Comparison of ENCODE assay signal across 16 cellular contexts in genomic region chr3:41216993-41217392, GRCh38. TPM values are rescaled to one million over a fixed set of nuclear protein-coding genes. Genes with fewer than 3 reads are reported as not detected.
DNase-seq lines count a peak whose midpoint lies in the region; ATAC-seq and TF ChIP-seq lines count a peak whose summit lies in the region.
"Had no signal": no experiment of that assay in that cellular context is flagged by ENCODE, and none has a peak within 500 bp of the region (broad histone marks: within the 10 kb centered on the region; RNA-seq: fewer than 3 reads in every experiment).

No MANE protein-coding gene starts in this region.

- no peaks in the 10 kb centered on the region for H3K27me3 Mint-ChIP-seq in activated T-helper 17 cell treated with anti-CD3 and anti-CD28 coated beads, Interleukin-2, amount 50 U/mL, for 72 hours
- no peaks in the 10 kb centered on the region for H3K27me3 Mint-ChIP-seq in naive thymus-derived CD4-positive, alpha-beta T cell

- H3K36me3 Mint-ChIP-seq in activated T-helper 17 cell treated with anti-CD3 and anti-CD28 coated beads, Interleukin-2, amount 50 U/mL, for 72 hours (ENCODE audit: low read depth), result peaks cover 33% of the 10 kb centered on the region
- peaks cover 0 to 4% (median 0%) of the 10 kb centered on the region in 5 donors for H3K36me3 Mint-ChIP-seq in naive thymus-derived CD4-positive, alpha-beta T cell

- DNase-seq in DND-41 (no peak), SHP77 treated with DMSO at 0.1 percent for 48 hours (lab: John Stamatoyannopoulos, UW) (no peak), foreskin melanocyte (no peak), DMS79 (lab: John Stamatoyannopoulos, UW) (no peak)
- DNase-seq in naive thymus-derived CD4-positive, alpha-beta T cell, result no peak
- DNase-seq: activated effector memory CD4-positive, alpha-beta T cell treated with Interleukin-2 at 50 U/mL for 16 hours; effector memory CD4-positive, alpha-beta T cell; foreskin fibroblast; NCI-H187; NCI-H526 had no signal

- H3K4me1 Mint-ChIP-seq in activated T-helper 17 cell treated with anti-CD3 and anti-CD28 coated beads, Interleukin-2, amount 50 U/mL, for 72 hours, result peaks cover 67% of the 10 kb centered on the region
- peaks cover 55 to 99% (median 92%) of the 10 kb centered on the region in 7 donors for H3K4me1 Mint-ChIP-seq in naive thymus-derived CD4-positive, alpha-beta T cell

- H3K9ac ChIP-seq in DND-41 (ENCODE audit: low read depth, low read length), result no peak overlapping the region
- H3K9ac ChIP-seq: BLaER1, parathyroid adenoma had no signal

- H3K36me3 ChIP-seq in ACC112 (ENCODE audit: insufficient read depth, low read length), result no peaks in the 10 kb centered on the region; the same call in 1 of the 2 replicates
- H3K36me3 ChIP-seq in DND-41 (ENCODE audit: insufficient read depth, low read length), result 0 out of 2 replicates have a peak, but pooled peaks cover under 1% of the 10 kb centered on the region
- H3K36me3 ChIP-seq in naive thymus-derived CD4-positive, alpha-beta T cell (ENCODE audit: control insufficient read depth in 2 of 3, insufficient read depth in 3 of 3, low read length in 3 of 3), result no peaks in the 10 kb centered on the region

- H3K9me3 ChIP-seq in DND-41 (ENCODE audit: insufficient read depth, low read length, severe bottlenecking), result no peaks in the 10 kb centered on the region
- no peaks in the 10 kb centered on the region for H3K9me3 ChIP-seq in naive thymus-derived CD4-positive, alpha-beta T cell (ENCODE audit: control insufficient read depth in 2 of 3, low read length in 3 of 3)
- H3K9me3 ChIP-seq: BLaER1 had no signal

- no peak overlapping the region for H3K4me3 ChIP-seq in ACC112 (ENCODE audit: low read depth, low read length)
- H3K4me3 ChIP-seq in DND-41 (ENCODE audit: low read depth in 1 of 2, low read length in 2 of 2), result no peak overlapping the region
- H3K4me3 ChIP-seq in naive thymus-derived CD4-positive, alpha-beta T cell (ENCODE audit: low read length), result no peak overlapping the region
- H3K4me3 ChIP-seq: BLaER1 had no signal

- H3K9me3 Mint-ChIP-seq in activated T-helper 17 cell treated with anti-CD3 and anti-CD28 coated beads, Interleukin-2, amount 50 U/mL, for 72 hours, result no peaks in the 10 kb centered on the region
- H3K9me3 Mint-ChIP-seq in naive thymus-derived CD4-positive, alpha-beta T cell, result no peaks in the 10 kb centered on the region

- peak overlapping the region; percentile 15 for H3K27ac Mint-ChIP-seq in activated T-helper 17 cell treated with anti-CD3 and anti-CD28 coated beads, Interleukin-2, amount 50 U/mL, for 72 hours
- H3K27ac Mint-ChIP-seq in naive thymus-derived CD4-positive, alpha-beta T cell, result peak overlapping the region in 7 of 9 donors; percentile 6 to 60 (median 37)

- H3K4me2 ChIP-seq in DND-41 (ENCODE audit: insufficient read depth, low read length), result no peak overlapping the region
- H3K4me2 ChIP-seq: BLaER1 had no signal

- CTCF ChIA-PET in naive thymus-derived CD4-positive, alpha-beta T cell (lab: Charles Lee), result no interaction called here

- intact Hi-C loops in naive thymus-derived CD4-positive, alpha-beta T cell (cut with micrococcal nuclease), result loop anchor here in 1 of 2 donors (2.0 kb wide), 1 partner anchor 16 kb away; no protein-coding TSS in a partner anchor

- H4K20me1 ChIP-seq in DND-41 (ENCODE audit: insufficient read depth, low read length), result peaks cover 97% of the 10 kb centered on the region

- POLR2A ChIA-PET in naive thymus-derived CD4-positive, alpha-beta T cell (lab: Charles Lee), result interaction anchor here (1.2 to 1.6 kb wide), 3 partner anchors 9 to 17 kb away, joined by 4 to 8 read pairs (median 5); partner anchors contain the start of gene CTNNB1

- H3K27ac ChIP-seq in ACC112 (ENCODE audit: low read depth, low read length), result peak overlapping the region; percentile 35
- no peak overlapping the region for H3K27ac ChIP-seq in DND-41 (ENCODE audit: low read length)
- no peak overlapping the region for H3K27ac ChIP-seq in naive thymus-derived CD4-positive, alpha-beta T cell (ENCODE audit: low read depth, low read length)
- H3K27ac ChIP-seq: BLaER1, parathyroid adenoma had no signal

- peaks cover 59% of the 10 kb centered on the region for H3K4me1 ChIP-seq in ACC112 (ENCODE audit: control insufficient read depth, insufficient read depth, low read length, unreplicated experiment)
- no peaks in the 10 kb centered on the region for H3K4me1 ChIP-seq in DND-41 (ENCODE audit: insufficient read depth, low read length)
- H3K4me1 ChIP-seq in naive thymus-derived CD4-positive, alpha-beta T cell (ENCODE audit: control insufficient read depth in 2 of 2, insufficient read depth in 2 of 2, low read length in 2 of 2), result peaks cover 40 to 70% of the 10 kb centered on the region in 2 donors

- H3K27me3 ChIP-seq in ACC112 (ENCODE audit: insufficient read depth, low read length) (no peaks in the 10 kb centered on the region), DND-41 (ENCODE audit: insufficient read depth, low read length, poor library complexity) (no peaks in the 10 kb centered on the region)
- H3K27me3 ChIP-seq in naive thymus-derived CD4-positive, alpha-beta T cell (ENCODE audit: control insufficient read depth in 2 of 2, insufficient read depth in 2 of 2, low read length in 2 of 2), result no peaks in the 10 kb centered on the region
- H3K27me3 ChIP-seq: BLaER1 had no signal

- H3K79me2 ChIP-seq in ACC112 (ENCODE audit: control insufficient read depth, insufficient read depth, low read length, unreplicated experiment) (peaks cover 99% of the 10 kb centered on the region), DND-41 (ENCODE audit: insufficient read depth, low read length) (peaks cover 100% of the 10 kb centered on the region)

- no peak for TF ChIP-seq CTCF in DND-41 (IDR thresholded peaks at IDR 0.05; ENCODE audit: borderline replicate concordance, extremely low read depth, low read length, poor library complexity, severe bottlenecking)

- no peak overlapping the region for H2AFZ ChIP-seq in ACC112 (ENCODE audit: low read length, unreplicated experiment)
- H2AFZ ChIP-seq in DND-41 (ENCODE audit: low read depth, low read length), result no peak overlapping the region
- H2AFZ ChIP-seq: parathyroid adenoma had no signal

- ATAC-seq in DND-41 (ENCODE audit: insufficient read depth, low read depth), result 0 out of 3 replicates have a peak, but pooled peaks have one; percentile 9
- peak; percentile 44 for ATAC-seq in activated T-helper 17 cell treated with anti-CD3 and anti-CD28 coated beads, Interleukin-2, amount 50 U/mL, for 72 hours (replicated peaks)
- ATAC-seq in naive thymus-derived CD4-positive, alpha-beta T cell, result no peak
- no peak for ATAC-seq in esophagus mucosa
- ATAC-seq: Panc1 had no signal

- peak overlapping the region; percentile 37 for H3K4me3 Mint-ChIP-seq in activated T-helper 17 cell treated with anti-CD3 and anti-CD28 coated beads, Interleukin-2, amount 50 U/mL, for 72 hours
- H3K4me3 Mint-ChIP-seq in naive thymus-derived CD4-positive, alpha-beta T cell, result peak overlapping the region in 8 of 10 donors; percentile 4 to 63 (median 44)

RNA-seq across cellular contexts. Expression of gene CTNNB1, which starts 17.7 kb away (rescaled TPM):
- total RNA-seq in activated T-helper 17 cell treated with anti-CD3 and anti-CD28 coated beads, Interleukin-2, amount 50 U/mL, for 72 hours, result 100 to 1,000 TPM; 109 to 150 TPM
- total RNA-seq in naive thymus-derived CD4-positive, alpha-beta T cell, result 100 to 1,000 TPM; 118 to 227 (median 177) TPM
- polyA plus RNA-seq in naive thymus-derived CD4-positive, alpha-beta T cell, result 10 to 100 TPM; 40.5 to 89.5 TPM
- total RNA-seq in esophagus mucosa, result 202 TPM

Comparison
In these comparisons a context has a peak if more than half of its experiments do, and no peak if none do; other contexts are left out.
1. ATAC-seq: peak in DND-41 (single experiment) and activated T-helper 17 cell treated with anti-CD3 and anti-CD28 coated beads, Interleukin-2, amount 50 U/mL, for 72 hours (single experiment); none in naive thymus-derived CD4-positive, alpha-beta T cell (single experiment) and esophagus mucosa (single experiment).